Comparison of ENCODE assay signal across 24 cellular contexts in the genomic region with DNA sequence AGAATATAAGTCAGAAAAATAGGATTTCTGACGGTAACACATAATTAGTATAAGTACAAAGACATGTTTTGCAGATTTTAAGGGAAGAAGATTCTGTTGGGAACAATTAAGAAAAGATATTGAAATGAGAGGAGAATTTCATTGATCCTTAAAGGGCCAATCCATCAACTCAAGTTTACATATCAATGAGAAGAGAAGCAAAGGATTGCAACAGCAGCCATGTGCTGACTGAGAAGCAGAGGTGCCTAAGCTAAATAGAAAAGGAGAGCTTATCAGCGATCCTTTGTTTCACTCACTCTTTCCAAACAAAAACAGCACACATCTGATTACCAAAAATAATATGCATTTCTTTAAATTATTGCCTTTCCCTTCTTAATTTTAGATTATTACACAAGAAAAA.
"Had no signal": no experiment of that assay in that cellular context is flagged by ENCODE, and none has a peak within 500 bp of the region (broad histone marks: within the 10 kb centered on the region; RNA-seq: fewer than 3 reads in every experiment).

No MANE protein-coding gene starts in this region.

- H3K9me3 ChIP-seq: colonic mucosa, neutrophil, psoas muscle, right lobe of liver, tibial artery, upper lobe of left lung, uterus had no signal

- H3K36me3 ChIP-seq: colonic mucosa, right lobe of liver, uterus had no signal

- H3K79me2 ChIP-seq: hepatocyte had no signal

- H3K4me3 ChIP-seq: colonic mucosa, hepatocyte, lung, psoas muscle, right lobe of liver, spleen, tibial artery, upper lobe of left lung, uterus had no signal

- H3K4me2 ChIP-seq: hepatocyte had no signal

- DNase-seq: colonic mucosa; dermis blood vessel endothelial cell; erythroblast; foreskin keratinocyte; head of caudate nucleus; kidney; left colon; left ventricle myocardium superior; mesenchymal stem cell; midbrain; psoas muscle; retina; right lobe of liver; spleen; stimulated activated CD4-positive, alpha-beta T cell treated with anti-CD3 and anti-CD28 coated beads, Interleukin-15, amount 100 ng/mL, for 24 hours; stimulated activated CD4-positive, alpha-beta T cell treated with anti-CD3 and anti-CD28 coated beads, Interleukin-1b, Interleukin-23, amount 100 ng/mL, for 48 hours; stimulated activated CD4-positive, alpha-beta T cell treated with anti-CD3 and anti-CD28 coated beads, Interleukin-4, amount 100 ng/mL, for 24 hours; tibial artery; upper lobe of left lung; uterus had no signal

- H2AFZ ChIP-seq: hepatocyte had no signal

- H3K27ac ChIP-seq: colonic mucosa, foreskin keratinocyte, hepatocyte, neutrophil, psoas muscle, right lobe of liver, spleen, tibial artery, upper lobe of left lung, uterus had no signal

- H3K4me1 ChIP-seq: colonic mucosa, foreskin keratinocyte, psoas muscle, right lobe of liver, spleen, tibial artery, upper lobe of left lung, uterus had no signal

- H3K27me3 ChIP-seq: colonic mucosa, foreskin keratinocyte, hepatocyte, neutrophil, right lobe of liver, spleen, tibial artery, upper lobe of left lung, uterus had no signal

- FAIRE-seq: endothelial cell of umbilical vein, kidney had no signal
